In the genomic region with DNA sequence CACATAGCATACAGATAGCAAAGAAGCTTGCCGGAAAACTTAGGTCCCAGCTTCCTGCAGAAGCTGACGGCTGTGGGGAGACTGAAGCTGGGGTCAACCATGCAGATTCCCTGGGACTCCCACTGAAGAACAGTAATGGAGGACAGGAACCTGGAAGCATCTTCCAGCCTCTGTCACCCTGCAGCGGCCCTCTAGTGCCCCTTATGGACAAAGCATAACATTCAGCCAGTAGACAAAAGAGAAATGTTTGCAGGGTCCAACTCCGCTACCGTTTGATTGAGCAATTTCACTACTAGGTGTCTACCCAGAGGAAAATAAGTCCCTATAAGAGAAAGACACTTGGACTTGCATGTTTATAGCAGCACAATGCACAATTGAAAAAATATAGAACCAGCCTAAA, we compare ENCODE assay signal across 24 cellular contexts.
DNase-seq lines count a peak whose midpoint lies in the region; ATAC-seq and TF ChIP-seq lines count a peak whose summit lies in the region.
"Had no signal": no experiment of that assay in that cellular context is flagged by ENCODE, and none has a peak within 500 bp of the region (broad histone marks: within the 10 kb centered on the region; RNA-seq: fewer than 3 reads in every experiment).

No MANE protein-coding gene starts in this region.

- H3K36me3 ChIP-seq in DND-41 (ENCODE audit: insufficient read depth, low read length) = no peaks in the 10 kb centered on the region
- H3K36me3 ChIP-seq in PC-3 (ENCODE audit: low read depth, low read length) = no peaks in the 10 kb centered on the region
- no peaks in the 10 kb centered on the region for H3K36me3 ChIP-seq in endodermal cell (ENCODE audit: control insufficient read depth, insufficient read depth, low read length)
- H3K36me3 ChIP-seq: SJCRH30 had no signal

- H3K27ac Mint-ChIP-seq in endodermal cell = no peak overlapping the region

- no peaks in the 10 kb centered on the region for H3K27me3 Mint-ChIP-seq in endodermal cell (ENCODE audit: insufficient read depth)

- H3K4me2 ChIP-seq in DND-41 (ENCODE audit: insufficient read depth, low read length) (no peak overlapping the region), PC-3 (ENCODE audit: low read length) (no peak overlapping the region)

- H3F3A ChIP-seq in PC-3 (ENCODE audit: low read length, unreplicated experiment) = no peaks in the 10 kb centered on the region

- TF ChIP-seq CTCF in DND-41 (IDR thresholded peaks at IDR 0.05; ENCODE audit: borderline replicate concordance, extremely low read depth, low read length, poor library complexity, severe bottlenecking) (peak; percentile 15), PC-3 (conservative IDR thresholded peaks at IDR 0.05; ENCODE audit: low read depth, low read length) (peak; percentile 30; the same call in 1 of the 2 replicates), endodermal cell (conservative IDR thresholded peaks at IDR 0.05) (peak; percentile 47), foreskin keratinocyte (conservative IDR thresholded peaks at IDR 0.05) (no peak)

- intact Hi-C loops in PC-3 (cut with micrococcal nuclease) = no loop called here

- H3K27ac ChIP-seq in DND-41 (ENCODE audit: low read length) (no peak overlapping the region), PC-3 (ENCODE audit: low read length) (no peak overlapping the region), endodermal cell (ENCODE audit: low read depth, low read length) (no peak overlapping the region), foreskin keratinocyte (no peak overlapping the region)
- H3K27ac ChIP-seq: GM23248, SJCRH30 had no signal

- no TSS peak for BruUV-seq in PC-3 (replicated peaks; lab: Mats Ljungman, UMichigan)

- peak; percentile 13 for DNase-seq in ACHN
- no peak for DNase-seq in DND-41
- no peak for DNase-seq in PC-3
- DNase-seq in endodermal cell = no peak
- no peak for DNase-seq in NCI-H187 treated with DMSO at 0.1 percent for 48 hours (lab: John Stamatoyannopoulos, UW)
- DNase-seq in foreskin keratinocyte = no peak
- no peak for DNase-seq in mesenteric fat pad (ENCODE audit: low spot score)
- DNase-seq: DMS79 treated with DMSO at 0.1 percent for 48 hours; GM23248; KG1; MV-4-11; NCI-H1417; NCI-H187; NCI-H2107; NCI-H2227 treated with DMSO at 0.1 percent for 48 hours; NCI-H524; NCI-H774; NK-92 treated with Interleukin-12 subunit alpha and Interleukin-12 subunit beta, amount 100 ng/mL, for 24 hours; T-helper 1 cell had no signal

- WGBS in endodermal cell (ENCODE audit: insufficient coverage in 1 of 2, insufficient read length in 1 of 2), 2 experiments = 96 to 100% methylated on average over 5 of the region's 5 CpGs

- no peaks in the 10 kb centered on the region for H3K9me2 ChIP-seq in PC-3 (replicated peaks; ENCODE audit: low read length)

- H4K20me1 ChIP-seq in DND-41 (ENCODE audit: insufficient read depth, low read length) (no peaks in the 10 kb centered on the region), PC-3 (ENCODE audit: low read length) (no peaks in the 10 kb centered on the region)

- H2AFZ ChIP-seq in DND-41 (ENCODE audit: low read depth, low read length) (no peak overlapping the region), PC-3 (ENCODE audit: low read length) (no peak overlapping the region)
- H2AFZ ChIP-seq: GM23248 had no signal

- H3K9ac ChIP-seq in DND-41 (ENCODE audit: low read depth, low read length) = no peak overlapping the region
- H3K9ac ChIP-seq in PC-3 (ENCODE audit: low read length) = no peak overlapping the region
- H3K9ac ChIP-seq in endodermal cell (ENCODE audit: extremely low read depth, low read length, poor library complexity, severe bottlenecking) = no peak overlapping the region
- H3K9ac ChIP-seq: GM23248 had no signal

- H3K27me3 ChIP-seq in DND-41 (ENCODE audit: insufficient read depth, low read length, poor library complexity) (no peaks in the 10 kb centered on the region), PC-3 (ENCODE audit: low read length) (0 out of 2 replicates have a peak, but pooled peaks cover 5% of the 10 kb centered on the region), endodermal cell (ENCODE audit: control insufficient read depth, insufficient read depth, low read length, poor library complexity, severe bottlenecking) (no peaks in the 10 kb centered on the region), foreskin keratinocyte (no peaks in the 10 kb centered on the region)

- H3K4me1 ChIP-seq in DND-41 (ENCODE audit: insufficient read depth, low read length) (no peaks in the 10 kb centered on the region), PC-3 (ENCODE audit: insufficient read depth, low read length) (no peaks in the 10 kb centered on the region), endodermal cell (ENCODE audit: control insufficient read depth, insufficient read depth, low read length) (no peaks in the 10 kb centered on the region), foreskin keratinocyte (no peaks in the 10 kb centered on the region)
- H3K4me1 ChIP-seq: SJCRH30 had no signal

- H3K79me2 ChIP-seq in DND-41 (ENCODE audit: insufficient read depth, low read length) = no peaks in the 10 kb centered on the region
- H3K79me2 ChIP-seq in PC-3 (ENCODE audit: low read length) = no peaks in the 10 kb centered on the region

- POLR2A ChIA-PET in PC-3 (lab: Charles Lee; ENCODE audit: unreplicated experiment) = no interaction called here

- no peaks in the 10 kb centered on the region for H3K9me3 ChIP-seq in DND-41 (ENCODE audit: insufficient read depth, low read length, severe bottlenecking)
- H3K9me3 ChIP-seq in PC-3 (ENCODE audit: low read length) = no peaks in the 10 kb centered on the region
- no peaks in the 10 kb centered on the region for H3K9me3 ChIP-seq in endodermal cell (ENCODE audit: control insufficient read depth, low read length)
- H3K9me3 ChIP-seq: SJCRH30 had no signal

- in situ Hi-C loops in ACHN (cut with HindIII; ENCODE audit: low pct_ligation_motif_present, low pct_unique_long_range_greater_than_20kb, low sequenced_read_pairs) = no loop called here

- no peaks in the 10 kb centered on the region for H3K36me3 Mint-ChIP-seq in endodermal cell (ENCODE audit: low read depth)
- H3K36me3 Mint-ChIP-seq: CD14-positive monocyte had no signal

- H3K4me3 ChIP-seq in DND-41 (ENCODE audit: low read depth in 1 of 2, low read length in 2 of 2) (no peak overlapping the region), PC-3 (ENCODE audit: low read length) (no peak overlapping the region), endodermal cell (ENCODE audit: low read length) (no peak overlapping the region)
- H3K4me3 ChIP-seq: GM12878, GM23248, SJCRH30 had no signal

- no peak overlapping the region for H3K4me3 Mint-ChIP-seq in endodermal cell
- H3K4me3 Mint-ChIP-seq: CD14-positive monocyte had no signal

- CTCF ChIA-PET in PC-3 (lab: Charles Lee) = no interaction called here

- H3K4me1 Mint-ChIP-seq in endodermal cell = peaks cover 8% of the 10 kb centered on the region
- H3K4me1 Mint-ChIP-seq: CD14-positive monocyte had no signal

- ATAC-seq in DND-41 (ENCODE audit: insufficient read depth, low read depth) (no peak), PC-3 (no peak), foreskin keratinocyte (no peak), GM18861 (IDR thresholded peaks at IDR 0.05; ENCODE audit: unreplicated experiment) (no peak)
- ATAC-seq: GM12878, HCT116 had no signal

- H3K9me3 Mint-ChIP-seq in endodermal cell = peaks cover 4% of the 10 kb centered on the region
